In the genomic region with DNA sequence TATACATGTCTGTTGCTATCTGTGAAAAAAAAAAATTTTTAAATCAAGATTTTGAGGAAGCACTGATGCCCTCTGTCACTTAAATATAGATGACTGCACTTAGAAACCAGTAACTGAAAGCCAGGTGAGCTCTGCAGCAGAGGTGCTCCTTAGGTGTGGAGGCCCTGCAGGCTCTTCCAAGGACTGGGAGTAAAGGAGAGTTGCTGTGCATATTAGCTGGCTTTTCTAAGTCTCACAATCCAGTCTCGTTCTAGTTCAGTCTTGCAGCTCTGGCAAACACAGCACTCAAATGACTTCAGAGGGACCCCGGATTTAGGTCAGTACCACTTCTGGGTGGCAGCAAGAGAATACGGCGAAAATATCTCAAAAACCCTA, we compare ENCODE assay signal across 17 cellular contexts.
DNase-seq lines count a peak whose midpoint lies in the region; ATAC-seq and TF ChIP-seq lines count a peak whose summit lies in the region.
"Had no signal": no experiment of that assay in that cellular context is flagged by ENCODE, and none has a peak within 500 bp of the region (broad histone marks: within the 10 kb centered on the region; RNA-seq: fewer than 3 reads in every experiment).

No MANE protein-coding gene starts in this region.

- no peak overlapping the region for H2BK120ac ChIP-seq in H9 (ENCODE audit: low read depth, low read length, poor library complexity, severe bottlenecking)

- ATAC-seq in RWPE2 (ENCODE audit: low read depth) = peak; percentile 33; the same call in 1 of the 3 replicates
- ATAC-seq: HepG2 had no signal

- no peak overlapping the region for H4K5ac ChIP-seq in H9 (ENCODE audit: insufficient read length, low read depth, low read length)

- no peak overlapping the region for H4K91ac ChIP-seq in H9 (ENCODE audit: insufficient read length, low read depth, low read length)

- no peaks in the 10 kb centered on the region for H3K23me2 ChIP-seq in H9 (ENCODE audit: insufficient read length, low read depth, low read length, poor library complexity, severe bottlenecking)

- H3K4me1 ChIP-seq in H9 (ENCODE audit: insufficient read depth, low read length) = peaks cover 7% of the 10 kb centered on the region
- H3K4me1 ChIP-seq in RWPE2 (ENCODE audit: insufficient read depth, poor library complexity, severe bottlenecking) = peaks cover 10% of the 10 kb centered on the region
- peaks cover 8% of the 10 kb centered on the region for H3K4me1 ChIP-seq in endocrine pancreas (ENCODE audit: control insufficient read depth, insufficient read depth, low read length)
- peaks cover 6% of the 10 kb centered on the region for H3K4me1 ChIP-seq in parathyroid adenoma
- H3K4me1 ChIP-seq: BE2C had no signal

- no peak overlapping the region for H3T11ph ChIP-seq in H9 (ENCODE audit: low read length)

- H4K8ac ChIP-seq in H9 (replicated peaks; ENCODE audit: insufficient read length, low read depth, low read length) = no peak overlapping the region

- H3K4me2 ChIP-seq in H9 (ENCODE audit: insufficient read depth, insufficient read length, low read length) (no peak overlapping the region), parathyroid adenoma (ENCODE audit: low read length) (no peak overlapping the region)
- H3K4me2 ChIP-seq: PC-9 had no signal

- no peak overlapping the region for H2BK20ac ChIP-seq in H9 (ENCODE audit: low read depth, low read length, poor library complexity, severe bottlenecking)

- H3K27me3 ChIP-seq in H9 (ENCODE audit: insufficient read depth, low read length) = no peaks in the 10 kb centered on the region
- H3K27me3 ChIP-seq in RWPE2 (ENCODE audit: insufficient read depth, poor library complexity, severe bottlenecking) = no peaks in the 10 kb centered on the region
- H3K27me3 ChIP-seq in endocrine pancreas (ENCODE audit: control insufficient read depth, insufficient read depth, low read length) = no peaks in the 10 kb centered on the region
- no peaks in the 10 kb centered on the region for H3K27me3 ChIP-seq in parathyroid adenoma (ENCODE audit: control insufficient read depth, insufficient read depth, low read length)
- H3K27me3 ChIP-seq: adrenal gland, BE2C, pancreas, tibial artery had no signal

- H3K4me3 Mint-ChIP-seq in H9 = peak overlapping the region in 1 of 2 experiments; percentile 17; a peak in 1 of 5 replicates
- H3K4me3 Mint-ChIP-seq: activated T-helper 1 cell treated with anti-CD3 and anti-CD28 coated beads, Interleukin-12 subunit alpha, Interleukin-12 subunit beta, Interleukin-2, Interleukin-4 antibody, amounts not matched to agents 30 ng/mL and 10 ng/mL and 1 ng/mL, durations not matched to agents 14 hours and 24 hours and 36 hours had no signal

- no peak overlapping the region for H3K9ac ChIP-seq in H9 (ENCODE audit: extremely low read depth, insufficient read length, low read length)
- H3K9ac ChIP-seq in endocrine pancreas (ENCODE audit: control insufficient read depth, insufficient read depth, low read length) = no peak overlapping the region
- H3K9ac ChIP-seq in parathyroid adenoma = no peak overlapping the region

- no peak overlapping the region for H3K4me3 ChIP-seq in RWPE2 (ENCODE audit: severe bottlenecking)
- peak overlapping the region; percentile 40 for H3K4me3 ChIP-seq in endocrine pancreas (ENCODE audit: control insufficient read depth, insufficient read depth, low read length)
- H3K4me3 ChIP-seq in parathyroid adenoma (ENCODE audit: low read depth, low read length) = no peak overlapping the region
- H3K4me3 ChIP-seq: adrenal gland, pancreas, PC-9, tibial artery had no signal

- WGBS in H9 (ENCODE audit: extremely low coverage, insufficient read length, low lambda C conversion rate) = no CpG with 5 or more reads among the region's 4 CpGs

- no peak overlapping the region for H2AFZ ChIP-seq in H9 (ENCODE audit: low read length)
- H2AFZ ChIP-seq in parathyroid adenoma = no peak overlapping the region
- H2AFZ ChIP-seq: PC-9 had no signal

- no peak overlapping the region for H3K56ac ChIP-seq in H9 (ENCODE audit: insufficient read length, low read depth, low read length)

- H3K27me3 Mint-ChIP-seq in H9 (ENCODE audit: low read depth) = no peaks in the 10 kb centered on the region

- H3K14ac ChIP-seq in H9 (ENCODE audit: insufficient read depth, low read length) = peak overlapping the region; percentile 33; the same call in 1 of the 2 replicates

- no peak overlapping the region for H2BK15ac ChIP-seq in H9 (ENCODE audit: low read depth, low read length)

- H2BK5ac ChIP-seq in H9 (ENCODE audit: insufficient read length, low read length) = no peak overlapping the region

- TF ChIP-seq CTCF in H9 (conservative IDR thresholded peaks at IDR 0.05) (no peak), RWPE2 (IDR thresholded peaks at IDR 0.05; ENCODE audit: poor library complexity, severe bottlenecking) (no peak), parathyroid adenoma (IDR thresholded peaks at IDR 0.05) (no peak)

- H3K27ac Mint-ChIP-seq in H9 = peak overlapping the region; percentile 93 to 97 (median 96)

- H3K27ac ChIP-seq in H9 (ENCODE audit: insufficient read length, low read depth, low read length) (peak overlapping the region; percentile 7), RWPE2 (ENCODE audit: poor library complexity, severe bottlenecking) (no peak overlapping the region), parathyroid adenoma (peak overlapping the region; percentile 16)
- H3K27ac ChIP-seq: adrenal gland, pancreas, PC-9 had no signal

- no peaks in the 10 kb centered on the region for H4K20me1 ChIP-seq in H9 (ENCODE audit: control insufficient read depth, insufficient read depth, insufficient read length)

- peak overlapping the region; percentile 1 for H3K18ac ChIP-seq in H9 (ENCODE audit: insufficient read length, low read depth, low read length)

- no peak overlapping the region for H2AK5ac ChIP-seq in H9 (ENCODE audit: insufficient read length, low read length)

- H3K9me3 Mint-ChIP-seq in H9 = no peaks in the 10 kb centered on the region
- H3K9me3 Mint-ChIP-seq: activated T-helper 1 cell treated with anti-CD3 and anti-CD28 coated beads, Interleukin-12 subunit alpha, Interleukin-12 subunit beta, Interleukin-2, Interleukin-4 antibody, amounts not matched to agents 30 ng/mL and 10 ng/mL and 1 ng/mL, durations not matched to agents 14 hours and 24 hours and 36 hours had no signal

- peaks cover under 1 to 14% (median 11%) of the 10 kb centered on the region in 3 experiments; a peak in 6 of 7 replicates for H3K36me3 Mint-ChIP-seq in H9 (ENCODE audit: insufficient read depth in 1 of 3, low read depth in 3 of 3)

- H2BK12ac ChIP-seq in H9 (ENCODE audit: insufficient read length, low read depth, low read length) = no peak overlapping the region

- no peaks in the 10 kb centered on the region for H3K9me3 ChIP-seq in H9 (ENCODE audit: control insufficient read depth, low read depth, low read length)
- H3K9me3 ChIP-seq in RWPE2 (ENCODE audit: severe bottlenecking) = no peaks in the 10 kb centered on the region
- no peaks in the 10 kb centered on the region for H3K9me3 ChIP-seq in endocrine pancreas (ENCODE audit: control insufficient read depth, low read length)
- no peaks in the 10 kb centered on the region for H3K9me3 ChIP-seq in parathyroid adenoma (ENCODE audit: control insufficient read depth, low read length)
- H3K9me3 ChIP-seq: adrenal gland, BE2C, pancreas, tibial artery had no signal

- H3K4ac ChIP-seq in H9 (ENCODE audit: low read depth, low read length) = no peak overlapping the region

- H3K79me2 ChIP-seq in H9 (ENCODE audit: insufficient read depth, low read length) = no peaks in the 10 kb centered on the region
- peaks cover 7% of the 10 kb centered on the region for H3K79me2 ChIP-seq in parathyroid adenoma

- DNase-seq in H9 (no peak), RWPE2 (ENCODE audit: low spot score) (no peak), nucleus accumbens (lab: John Stamatoyannopoulos, UW) (no peak), DMS53 treated with DMSO at 0.1 percent for 48 hours (lab: John Stamatoyannopoulos, UW; ENCODE audit: unreplicated experiment) (no peak), medulla oblongata (ENCODE audit: extremely low spot score) (no peak)
- no peak for DNase-seq in effector CD8-positive, alpha-beta T cell (lab: John Stamatoyannopoulos, UW)
- DNase-seq: NCI-H526 treated with DMSO at 0.1 percent for 48 hours, pancreas, PC-9, small intestine, tibial artery had no signal

- H3K79me1 ChIP-seq in H9 (ENCODE audit: insufficient read depth, low read depth, low read length, poor library complexity, severe bottlenecking) = no peaks in the 10 kb centered on the region

- H3K4me1 Mint-ChIP-seq in H9 = peaks cover 32 to 34% of the 10 kb centered on the region in 2 experiments

- H3K23ac ChIP-seq in H9 (ENCODE audit: insufficient read length, low read depth, low read length) = no peak overlapping the region

- peaks cover 8% of the 10 kb centered on the region; the same call in 1 of the 2 replicates for H3K36me3 ChIP-seq in RWPE2 (ENCODE audit: low read depth)
- H3K36me3 ChIP-seq in endocrine pancreas (ENCODE audit: control insufficient read depth, insufficient read depth, low read length) = peaks cover 2% of the 10 kb centered on the region
- no peaks in the 10 kb centered on the region for H3K36me3 ChIP-seq in parathyroid adenoma (ENCODE audit: control insufficient read depth, insufficient read depth, low read length)
- H3K36me3 ChIP-seq: BE2C had no signal
